In the genomic region with DNA sequence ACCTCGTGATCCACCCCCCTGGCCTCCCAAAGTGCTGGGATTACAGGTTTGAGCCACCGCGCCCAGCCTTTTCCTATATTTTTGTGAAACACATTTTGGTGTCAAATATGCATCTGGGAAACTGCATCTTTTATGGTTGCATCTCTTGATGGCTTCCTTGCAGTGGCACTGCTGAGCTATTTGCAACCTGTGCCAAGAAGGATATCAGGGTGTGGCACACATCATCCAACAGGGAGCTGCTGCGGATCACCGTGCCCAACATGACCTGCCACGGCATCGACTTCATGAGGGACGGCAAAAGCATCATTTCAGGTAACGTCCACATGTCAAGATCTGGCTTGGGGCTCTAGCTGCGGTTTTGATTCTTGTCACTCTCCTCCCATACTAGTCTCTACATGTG, we compare ENCODE assay signal across 18 cellular contexts. TPM values are rescaled to one million over a fixed set of nuclear protein-coding genes. Genes with fewer than 3 reads are reported as not detected.
"Had no signal": no experiment of that assay in that cellular context is flagged by ENCODE, and none has a peak within 500 bp of the region (broad histone marks: within the 10 kb centered on the region; RNA-seq: fewer than 3 reads in every experiment).

No MANE protein-coding gene starts in this region.

- DNase-seq: activated CD4-positive, alpha-beta T cell treated with anti-CD3 and anti-CD28 coated beads, Interleukin-2, amount 10 ng/mL, durations not matched to agents 24 days and 14 days; activated CD8-positive, alpha-beta memory T cell treated with anti-CD3 and anti-CD28 coated beads for 24 hours; activated naive CD8-positive, alpha-beta T cell treated with anti-CD3 and anti-CD28 coated beads for 36 hours; activated T-cell treated with anti-CD3 and anti-CD28 coated beads for 4 hours; left lung; mesenchymal stem cell; nephron progenitor cell; psoas muscle; sigmoid colon; stimulated activated CD4-positive, alpha-beta T cell treated with anti-CD3 and anti-CD28 coated beads, Interleukin-2, amount 100 ng/mL, for 48 hours; stimulated activated naive CD4-positive, alpha-beta T cell treated with Interleukin-2 at 50 U/mL for 16 hours; upper lobe of left lung had no signal

- H3K36me3 ChIP-seq: esophagus muscularis mucosa, left lung, sigmoid colon, suprapubic skin, upper lobe of left lung had no signal

- H3K27ac ChIP-seq: esophagus muscularis mucosa, left lung, psoas muscle, sigmoid colon, suprapubic skin, upper lobe of left lung had no signal

- H3K4me3 ChIP-seq: esophagus muscularis mucosa, left lung, psoas muscle, sigmoid colon, suprapubic skin, upper lobe of left lung had no signal

- H3K4me1 ChIP-seq: esophagus muscularis mucosa, left lung, psoas muscle, sigmoid colon, suprapubic skin, upper lobe of left lung had no signal

- ATAC-seq: left lung, psoas muscle, WTC11 had no signal

- H3K27me3 ChIP-seq: esophagus muscularis mucosa, left lung, sigmoid colon, suprapubic skin, upper lobe of left lung had no signal

RNA-seq across cellular contexts. Expression of gene USP43, which starts 16.8 kb away (rescaled TPM):
- total RNA-seq: fibroblast of villous mesenchyme had no signal

RNA-seq across cellular contexts. Expression of gene CFAP52, which starts 52.1 kb away (rescaled TPM):
- total RNA-seq: activated CD4-positive, alpha-beta T cell treated with anti-CD3 and anti-CD28 coated beads, Interleukin-2, amount 10 ng/mL, durations not matched to agents 24 days and 14 days; activated naive CD8-positive, alpha-beta T cell treated with anti-CD3 and anti-CD28 coated beads for 36 hours; dermis microvascular lymphatic vessel endothelial cell; osteoblast; psoas muscle; suprapubic skin; WTC11 had no signal
